13 cellular contexts compared by ENCODE assay signal in genomic region chrX:38807873-38808272, GRCh38. TPM values are rescaled to one million over a fixed set of nuclear protein-coding genes. Genes with fewer than 3 reads are reported as not detected.
DNase-seq lines count a peak whose midpoint lies in the region; ATAC-seq and TF ChIP-seq lines count a peak whose summit lies in the region.
"Had no signal": no experiment of that assay in that cellular context is flagged by ENCODE, and none has a peak within 500 bp of the region (broad histone marks: within the 10 kb centered on the region; RNA-seq: fewer than 3 reads in every experiment).

No MANE protein-coding gene starts in this region.

- ATAC-seq in DND-41 (ENCODE audit: insufficient read depth, low read depth), result no peak
- no peak for ATAC-seq in GM21529 (IDR thresholded peaks at IDR 0.05; ENCODE audit: unreplicated experiment)
- ATAC-seq: heart left ventricle had no signal

- no peak overlapping the region for H3K4ac ChIP-seq in neuronal stem cell (ENCODE audit: low read length)

- H3K18ac ChIP-seq in neuronal stem cell (ENCODE audit: low read length), result no peak overlapping the region

- POLR2A ChIA-PET in AG04449 (lab: Yijun Ruan, JAX), result no interaction called here
- POLR2A ChIA-PET in HEK293T (lab: Yijun Ruan, JAX), result no interaction called here

- no peak overlapping the region for H2BK5ac ChIP-seq in neuronal stem cell (ENCODE audit: low read length)

- peaks cover 47% of the 10 kb centered on the region for H3K79me2 ChIP-seq in DND-41 (ENCODE audit: insufficient read depth, low read length)

- no peaks in the 10 kb centered on the region for H3K9me3 ChIP-seq in DND-41 (ENCODE audit: insufficient read depth, low read length, severe bottlenecking)
- H3K9me3 ChIP-seq in neuronal stem cell (replicated peaks in 1 of 2; ENCODE audit: control insufficient read depth in 2 of 2, insufficient read depth in 1 of 2, low read depth in 1 of 2, low read length in 2 of 2), result no peaks in the 10 kb centered on the region
- H3K9me3 ChIP-seq: heart left ventricle had no signal

- CTCF ChIA-PET in AG04449 (lab: Yijun Ruan, JAX) (no interaction called here), HEK293T (lab: Yijun Ruan, JAX) (no interaction called here)

- peaks cover 8% of the 10 kb centered on the region for H3K79me1 ChIP-seq in neuronal stem cell (ENCODE audit: low read depth, low read length)

- no peak overlapping the region for H3K4me3 ChIP-seq in AG04449 (ENCODE audit: low read depth, low read length)
- no peak overlapping the region for H3K4me3 ChIP-seq in DND-41 (ENCODE audit: low read depth in 1 of 2, low read length in 2 of 2)
- H3K4me3 ChIP-seq in fibroblast of the aortic adventitia (ENCODE audit: low read depth, low read length), result no peak overlapping the region
- no peak overlapping the region for H3K4me3 ChIP-seq in neuronal stem cell (ENCODE audit: low read length in 2 of 2)
- H3K4me3 ChIP-seq: lung had no signal

- DNase-seq in AG04449 (ENCODE audit: low read depth, low spot score), result peak; percentile 26
- DNase-seq in DND-41, result no peak
- peak; percentile 43 for DNase-seq in fibroblast of the aortic adventitia (ENCODE audit: low read depth)
- no peak for DNase-seq in NCI-H345 (lab: John Stamatoyannopoulos, UW)
- no peak for DNase-seq in HEK293T (ENCODE audit: extremely low spot score)
- DNase-seq in neuronal stem cell (ENCODE audit: low spot score), result no peak
- DNase-seq: anterior cingulate cortex; effector CD4-positive, alpha-beta T cell; heart left ventricle; NCI-H146 had no signal

- H4K8ac ChIP-seq in neuronal stem cell (ENCODE audit: low read depth, low read length), result no peak overlapping the region

- no peak overlapping the region for H3K23ac ChIP-seq in neuronal stem cell (ENCODE audit: low read depth, low read length, poor library complexity)

- H3K4me2 ChIP-seq in DND-41 (ENCODE audit: insufficient read depth, low read length), result peak overlapping the region; percentile 73; the same call in 1 of the 2 replicates
- H3K4me2 ChIP-seq in neuronal stem cell (ENCODE audit: insufficient read depth, low read length, poor library complexity, severe bottlenecking), result no peak overlapping the region

- no peak overlapping the region for H2BK120ac ChIP-seq in neuronal stem cell (ENCODE audit: low read depth, low read length)

- H3K4me1 ChIP-seq in DND-41 (ENCODE audit: insufficient read depth, low read length), result peaks cover 59% of the 10 kb centered on the region
- H3K4me1 ChIP-seq in neuronal stem cell (ENCODE audit: control insufficient read depth in 2 of 2, insufficient read depth in 1 of 2, low read depth in 1 of 2, low read length in 2 of 2), result no peaks in the 10 kb centered on the region

- no peak overlapping the region for H2BK15ac ChIP-seq in neuronal stem cell (ENCODE audit: low read length)

- H2BK12ac ChIP-seq in neuronal stem cell (ENCODE audit: low read length), result no peak overlapping the region

- no peaks in the 10 kb centered on the region for H4K20me1 ChIP-seq in DND-41 (ENCODE audit: insufficient read depth, low read length)

- no peak overlapping the region for H4K91ac ChIP-seq in neuronal stem cell (ENCODE audit: low read depth, low read length, poor library complexity)

- no peak overlapping the region for H2AK5ac ChIP-seq in neuronal stem cell (ENCODE audit: low read depth, low read length)

- H3K27ac ChIP-seq in DND-41 (ENCODE audit: low read length), result peak overlapping the region; percentile 100
- 0 out of 2 replicates have a peak overlapping the region, but pooled peaks have one; percentile 88 for H3K27ac ChIP-seq in VCaP
- no peak overlapping the region for H3K27ac ChIP-seq in neuronal stem cell (replicated peaks; ENCODE audit: low read length)

- TF ChIP-seq CTCF in AG04449 (IDR thresholded peaks at IDR 0.05; ENCODE audit: insufficient read depth, low read length, missing control alignments) (no peak), DND-41 (IDR thresholded peaks at IDR 0.05; ENCODE audit: borderline replicate concordance, extremely low read depth, low read length, poor library complexity, severe bottlenecking) (no peak), VCaP (conservative IDR thresholded peaks at IDR 0.05) (no peak), fibroblast of the aortic adventitia (IDR thresholded peaks at IDR 0.05; ENCODE audit: insufficient read depth, low read length) (no peak)

- H3K36me3 ChIP-seq in DND-41 (ENCODE audit: insufficient read depth, low read length) (peaks cover 25% of the 10 kb centered on the region), neuronal stem cell (replicated peaks in 1 of 2; ENCODE audit: control insufficient read depth in 2 of 2, insufficient read depth in 2 of 2, low read length in 2 of 2) (peaks cover 0 to 13% of the 10 kb centered on the region in 2 donors)
- H3K36me3 ChIP-seq: heart left ventricle had no signal

- H3K27me3 ChIP-seq in DND-41 (ENCODE audit: insufficient read depth, low read length, poor library complexity), result no peaks in the 10 kb centered on the region
- H3K27me3 ChIP-seq in neuronal stem cell (ENCODE audit: control insufficient read depth in 3 of 3, insufficient read depth in 3 of 3, low read depth in 1 of 3, low read length in 3 of 3), result no peaks in the 10 kb centered on the region
- H3K27me3 ChIP-seq: heart left ventricle had no signal

- no peak overlapping the region for H3K14ac ChIP-seq in neuronal stem cell (ENCODE audit: low read length)

- H2AFZ ChIP-seq in DND-41 (ENCODE audit: low read depth, low read length), result no peak overlapping the region
- no peak overlapping the region for H2AFZ ChIP-seq in neuronal stem cell (ENCODE audit: low read length)

- H3K9ac ChIP-seq in DND-41 (ENCODE audit: low read depth, low read length) (0 out of 2 replicates have a peak overlapping the region, but pooled peaks have one; percentile 93), neuronal stem cell (ENCODE audit: low read depth, low read length, poor library complexity) (no peak overlapping the region)

TF ChIP-seq in HEK293T, 16 proteins besides CTCF, POLR2A, EP300 and RAD21:
- TF ChIP-seq FOXA1 (IDR thresholded peaks at IDR 0.05), result no peak
- no peak for TF ChIP-seq CTBP1 (IDR thresholded peaks at IDR 0.05; ENCODE audit: borderline replicate concordance)
- no peak for TF ChIP-seq SUZ12 (IDR thresholded peaks at IDR 0.05)
- no peak for TF ChIP-seq ZNF384 (IDR thresholded peaks at IDR 0.05)
- no peak for TF ChIP-seq ARNT (IDR thresholded peaks at IDR 0.05)
- no peak for TF ChIP-seq NFRKB (IDR thresholded peaks at IDR 0.05)
- TF ChIP-seq ELF4 (IDR thresholded peaks at IDR 0.05), result no peak
- no peak for TF ChIP-seq LEF1 (IDR thresholded peaks at IDR 0.05; ENCODE audit: borderline replicate concordance)
- TF ChIP-seq BHLHE40 (IDR thresholded peaks at IDR 0.05; ENCODE audit: borderline replicate concordance), result no peak
- TF ChIP-seq HDGF (IDR thresholded peaks at IDR 0.05; ENCODE audit: borderline replicate concordance), result no peak
- no peak for TF ChIP-seq L3MBTL2 (conservative IDR thresholded peaks at IDR 0.05)
- TF ChIP-seq TARDBP (IDR thresholded peaks at IDR 0.05), result no peak
- TF ChIP-seq FOXM1 (IDR thresholded peaks at IDR 0.05; ENCODE audit: borderline replicate concordance), result no peak
- TF ChIP-seq FOXK2 (IDR thresholded peaks at IDR 0.05), result no peak
- no peak for TF ChIP-seq PKNOX1 (IDR thresholded peaks at IDR 0.05)
- TF ChIP-seq SP1 (IDR thresholded peaks at IDR 0.05), result no peak
TF ChIP-seq in HEK293T: peak in this region for 0.

RNA-seq across cellular contexts. Expression of gene MID1IP1, which starts 6.6 kb away (rescaled TPM):
- 33.6 and 54.9 TPM in 2 replicates for total RNA-seq in fibroblast of the aortic adventitia (ENCODE audit: low replicate concordance)
- 21.0 TPM for polyA plus RNA-seq in neuronal stem cell (2013, experiment 1 of 2)
- 21.1 TPM for polyA plus RNA-seq in neuronal stem cell (2013, experiment 2 of 2)

Comparison
In these comparisons a context has a peak if more than half of its experiments do, and no peak if none do; other contexts are left out.
1. DNase-seq: peak in AG04449 (single experiment) and fibroblast of the aortic adventitia (single experiment); none in DND-41 (single experiment), NCI-H345 (single experiment), HEK293T (single experiment) and neuronal stem cell (single experiment).